ENCODE assay signal across 21 cellular contexts in the genomic region with DNA sequence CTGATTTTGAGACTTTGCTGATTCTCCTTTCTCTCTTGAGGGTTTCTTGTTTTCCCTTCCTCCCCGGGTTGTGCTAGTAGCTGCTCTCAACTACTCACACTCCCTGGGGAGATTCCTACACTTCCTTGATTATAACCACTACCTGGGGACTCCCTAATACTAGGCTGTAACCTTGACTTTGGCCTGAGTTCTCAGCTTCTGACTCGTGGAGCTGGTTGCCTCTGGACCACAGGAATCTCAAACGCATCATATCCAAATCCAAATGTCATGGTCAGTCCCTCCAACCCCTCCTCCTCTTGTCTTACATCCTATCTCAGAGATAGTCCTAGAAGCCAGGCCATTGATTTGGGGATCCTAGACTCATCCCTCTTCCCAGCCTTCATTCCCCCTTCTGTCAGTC. TPM values are rescaled to one million over a fixed set of nuclear protein-coding genes. Genes with fewer than 3 reads are reported as not detected.
"Had no signal": no experiment of that assay in that cellular context is flagged by ENCODE, and none has a peak within 500 bp of the region (broad histone marks: within the 10 kb centered on the region; RNA-seq: fewer than 3 reads in every experiment).

No MANE protein-coding gene starts in this region.

- H3K27ac Mint-ChIP-seq: activated CD4-positive, alpha-beta memory T cell treated with anti-CD3 and anti-CD28 coated beads, Interleukin-2, amount 10 ng/mL, durations not matched to agents 7 days and 5 days; activated CD4-positive, alpha-beta T cell treated with anti-CD3 and anti-CD28 coated beads for 36 hours; stimulated activated memory B cell treated with anti-CD40 and anti-IgM and Interleukin-4, amounts not matched to agents 10 μg/mL and 1 μg/mL and 100 μg/mL, for 72 hours had no signal

- ATAC-seq: activated CD4-positive, alpha-beta T cell treated with anti-CD3 and anti-CD28 coated beads for 36 hours; body of pancreas; psoas muscle; right lobe of liver; stimulated activated memory B cell treated with anti-CD40 and anti-IgM and Interleukin-4, amounts not matched to agents 10 μg/mL and 1 μg/mL and 100 μg/mL, for 72 hours had no signal

- H3K9me3 Mint-ChIP-seq: activated CD4-positive, alpha-beta memory T cell treated with anti-CD3 and anti-CD28 coated beads, Interleukin-2, amount 10 ng/mL, durations not matched to agents 7 days and 5 days; central memory CD8-positive, alpha-beta T cell; natural killer cell treated with Interleukin-12 subunit alpha and Interleukin-12 subunit beta and Interleukin-15 and Interleukin-18, amount 100 ng/mL, for 72 hours; stimulated activated memory B cell treated with anti-CD40 and anti-IgM and Interleukin-4, amounts not matched to agents 10 μg/mL and 1 μg/mL and 100 μg/mL, for 72 hours had no signal

- H3K36me3 Mint-ChIP-seq: natural killer cell treated with Interleukin-12 subunit alpha and Interleukin-12 subunit beta and Interleukin-15 and Interleukin-18, amount 100 ng/mL, for 72 hours had no signal

- H3K4me3 Mint-ChIP-seq: activated CD4-positive, alpha-beta memory T cell treated with anti-CD3 and anti-CD28 coated beads, Interleukin-2, amount 10 ng/mL, durations not matched to agents 7 days and 5 days; activated CD4-positive, alpha-beta T cell treated with anti-CD3 and anti-CD28 coated beads for 36 hours; central memory CD8-positive, alpha-beta T cell; natural killer cell treated with Interleukin-12 subunit alpha and Interleukin-12 subunit beta and Interleukin-15 and Interleukin-18, amount 100 ng/mL, for 72 hours; stimulated activated memory B cell treated with anti-CD40 and anti-IgM and Interleukin-4, amounts not matched to agents 10 μg/mL and 1 μg/mL and 100 μg/mL, for 72 hours had no signal

- H3K4me1 ChIP-seq: body of pancreas, right lobe of liver had no signal

- DNase-seq: activated CD4-positive, alpha-beta memory T cell treated with anti-CD3 and anti-CD28 coated beads, Interleukin-2, amount 10 ng/mL, durations not matched to agents 7 days and 5 days; activated CD4-positive, alpha-beta T cell treated with anti-CD3 and anti-CD28 coated beads for 36 hours; activated naive CD4-positive, alpha-beta T cell treated with Interleukin-2 at 50 U/mL for 16 hours; amniotic stem cell; body of pancreas; effector memory CD4-positive, alpha-beta T cell; hippocampal formation; kidney glomerular epithelial cell; occipital lobe; psoas muscle; right lobe of liver; spleen; stimulated activated CD4-positive, alpha-beta T cell treated with anti-CD3 and anti-CD28 coated beads, Interleukin-1b, Interleukin-23, amount 100 ng/mL, for 48 hours; substantia nigra; T1000; trophoblast cell had no signal

- H3K4me3 ChIP-seq: body of pancreas, lung, psoas muscle, right lobe of liver, spleen had no signal

- H3K9me3 ChIP-seq: body of pancreas, psoas muscle, right lobe of liver, spleen had no signal

- H3K27ac ChIP-seq: body of pancreas, psoas muscle, right lobe of liver, VCaP had no signal

- H3K27me3 ChIP-seq: body of pancreas, right lobe of liver, spleen had no signal

- H3K27me3 Mint-ChIP-seq: activated CD4-positive, alpha-beta memory T cell treated with anti-CD3 and anti-CD28 coated beads, Interleukin-2, amount 10 ng/mL, durations not matched to agents 7 days and 5 days; activated CD4-positive, alpha-beta T cell treated with anti-CD3 and anti-CD28 coated beads for 36 hours; central memory CD8-positive, alpha-beta T cell; natural killer cell treated with Interleukin-12 subunit alpha and Interleukin-12 subunit beta and Interleukin-15 and Interleukin-18, amount 100 ng/mL, for 72 hours; stimulated activated memory B cell treated with anti-CD40 and anti-IgM and Interleukin-4, amounts not matched to agents 10 μg/mL and 1 μg/mL and 100 μg/mL, for 72 hours had no signal

RNA-seq across cellular contexts. Expression of a gene that starts 28.7 kb away (rescaled TPM):
- total RNA-seq: activated CD4-positive, alpha-beta memory T cell treated with anti-CD3 and anti-CD28 coated beads, Interleukin-2, amount 10 ng/mL, durations not matched to agents 7 days and 5 days; natural killer cell treated with Interleukin-12 subunit alpha and Interleukin-12 subunit beta and Interleukin-15 and Interleukin-18, amount 100 ng/mL, for 72 hours had no signal
